Comparison of ENCODE assay signal across 28 cellular contexts in the genomic region with DNA sequence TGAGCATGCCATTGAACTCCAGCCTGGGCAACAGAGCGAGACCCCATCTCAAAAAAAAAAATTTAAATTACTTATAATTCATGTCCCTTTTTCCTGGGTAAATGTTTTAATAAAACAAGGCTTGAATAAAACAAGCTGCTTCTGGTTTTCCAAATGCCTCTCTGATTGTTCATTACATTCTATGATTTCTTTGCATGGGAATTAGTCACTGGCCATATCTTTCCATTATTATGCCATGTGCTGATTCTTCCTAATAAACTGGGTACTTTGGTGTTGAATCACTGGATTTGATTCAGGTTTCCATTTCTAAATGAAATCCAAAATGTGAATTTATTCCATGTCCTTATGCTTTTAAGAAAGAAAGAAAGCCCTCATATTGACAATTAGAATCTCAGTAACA. TPM values are rescaled to one million over a fixed set of nuclear protein-coding genes. Genes with fewer than 3 reads are reported as not detected.
DNase-seq lines count a peak whose midpoint lies in the region; ATAC-seq, FAIRE-seq and TF ChIP-seq lines count a peak whose summit lies in the region.
"Had no signal": no experiment of that assay in that cellular context is flagged by ENCODE, and none has a peak within 500 bp of the region (broad histone marks: within the 10 kb centered on the region; RNA-seq: fewer than 3 reads in every experiment).

No MANE protein-coding gene starts in this region.

- H3K79me2 ChIP-seq in keratinocyte (ENCODE audit: control insufficient read depth, insufficient read depth, low read length) = no peaks in the 10 kb centered on the region

- H3K9me3 Mint-ChIP-seq in activated T-cell treated with anti-CD3 and anti-CD28 coated beads, Interleukin-2, amount 50 U/mL, for 24 hours = no peaks in the 10 kb centered on the region
- H3K9me3 Mint-ChIP-seq: activated naive CD4-positive, alpha-beta T cell treated with anti-CD3 and anti-CD28 coated beads, Interleukin-2, amount 10 ng/mL, durations not matched to agents 7 days and 5 days; type B pancreatic cell had no signal

- no peak for FAIRE-seq in keratinocyte (lab: Jason Lieb, UNC)
- FAIRE-seq: A549, GM12892 had no signal

- no peaks in the 10 kb centered on the region for H3K4me1 ChIP-seq in keratinocyte (ENCODE audit: control insufficient read depth, extremely low read depth, insufficient read depth, low read length)
- H3K4me1 ChIP-seq: A549, HAP-1, sigmoid colon had no signal

- no peaks in the 10 kb centered on the region for H3K27me3 Mint-ChIP-seq in activated T-cell treated with anti-CD3 and anti-CD28 coated beads, Interleukin-2, amount 50 U/mL, for 24 hours
- H3K27me3 Mint-ChIP-seq: activated CD4-positive, alpha-beta T cell treated with anti-CD3 and anti-CD28 coated beads, Interleukin-2, amount 10 ng/mL, durations not matched to agents 7 days and 5 days; activated naive CD4-positive, alpha-beta T cell treated with anti-CD3 and anti-CD28 coated beads, Interleukin-2, amount 10 ng/mL, durations not matched to agents 7 days and 5 days; IgD-negative memory B cell; progenitor cell of endocrine pancreas; type B pancreatic cell had no signal

- ATAC-seq in HG02642 (IDR thresholded peaks at IDR 0.05; ENCODE audit: poor library complexity, unreplicated experiment) = no peak
- ATAC-seq in GM19035 (IDR thresholded peaks at IDR 0.05; ENCODE audit: unreplicated experiment) = no peak
- ATAC-seq: A549 had no signal

- H3K36me3 Mint-ChIP-seq in activated T-cell treated with anti-CD3 and anti-CD28 coated beads, Interleukin-2, amount 50 U/mL, for 24 hours (ENCODE audit: low read depth) = no peaks in the 10 kb centered on the region
- H3K36me3 Mint-ChIP-seq: activated naive CD4-positive, alpha-beta T cell treated with anti-CD3 and anti-CD28 coated beads, Interleukin-2, amount 10 ng/mL, durations not matched to agents 7 days and 5 days; type B pancreatic cell had no signal

- TF ChIP-seq CTCF in AG10803 (conservative IDR thresholded peaks at IDR 0.05; ENCODE audit: low read length) = no peak
- TF ChIP-seq CTCF in epithelial cell of esophagus (IDR thresholded peaks at IDR 0.05; ENCODE audit: insufficient read depth, low read depth, low read length, missing control alignments) = no peak
- TF ChIP-seq CTCF in keratinocyte (optimal IDR thresholded peaks at IDR 0.05 in 1 of 3, IDR thresholded peaks at IDR 0.05 in 1 of 3, conservative IDR thresholded peaks at IDR 0.05 in 1 of 3; ENCODE audit: extremely low read depth in 1 of 3, insufficient read depth in 2 of 3, low read length in 3 of 3) = no peak
- TF ChIP-seq CTCF in GM13976 (IDR thresholded peaks at IDR 0.05; ENCODE audit: borderline replicate concordance, control extremely low read depth, extremely low read depth, insufficient read depth, missing control alignments) = no peak

- H3K9ac ChIP-seq in keratinocyte (ENCODE audit: control insufficient read depth, extremely low read depth, insufficient read depth, low read length) = no peak overlapping the region

- H3K4me1 Mint-ChIP-seq in activated T-cell treated with anti-CD3 and anti-CD28 coated beads, Interleukin-2, amount 50 U/mL, for 24 hours (ENCODE audit: low read depth) = no peaks in the 10 kb centered on the region
- H3K4me1 Mint-ChIP-seq: activated CD4-positive, alpha-beta T cell treated with anti-CD3 and anti-CD28 coated beads, Interleukin-2, amount 10 ng/mL, durations not matched to agents 7 days and 5 days; activated naive CD4-positive, alpha-beta T cell treated with anti-CD3 and anti-CD28 coated beads, Interleukin-2, amount 10 ng/mL, durations not matched to agents 7 days and 5 days; IgD-negative memory B cell had no signal

- in situ Hi-C loops in GM13976 (cut with MboI; ENCODE audit: low sequenced_read_pairs, unreplicated experiment) = no loop called here

- no peaks in the 10 kb centered on the region for H4K20me1 ChIP-seq in keratinocyte (ENCODE audit: control insufficient read depth, extremely low read depth, insufficient read depth, low read length)

- H3K9me1 ChIP-seq in keratinocyte (ENCODE audit: control insufficient read depth, extremely low read depth, insufficient read depth, low read length) = no peaks in the 10 kb centered on the region

- dilution Hi-C loops in keratinocyte (cut with MboI; ENCODE audit: extremely low pct_ligation_motif_present, low sequenced_read_pairs) = no loop called here

- peak; percentile 62 for DNase-seq in AG10803 (ENCODE audit: low read depth)
- DNase-seq in LHCN-M2 (ENCODE audit: low read depth) = peak; percentile 30
- peak; percentile 64 for DNase-seq in epithelial cell of esophagus (ENCODE audit: low read depth)
- DNase-seq in keratinocyte (ENCODE audit: low read depth, low spot score) = peak; percentile 2
- no peak for DNase-seq in activated T-cell treated with anti-CD3 and anti-CD28 coated beads, Interleukin-2, amount 50 U/mL, for 24 hours
- DNase-seq in GM13976 (ENCODE audit: low spot score) = no peak
- DNase-seq: activated CD4-positive, alpha-beta T cell treated with anti-CD3 and anti-CD28 coated beads, Interleukin-2, amount 10 ng/mL, durations not matched to agents 7 days and 5 days; activated naive CD4-positive, alpha-beta T cell treated with anti-CD3 and anti-CD28 coated beads, Interleukin-2, amount 10 ng/mL, durations not matched to agents 7 days and 5 days; C1 segment of cervical spinal cord; Calu3; cerebellar nuclear complex; DND-41; NCI-H1105; NCI-H1930; sigmoid colon; stimulated activated CD8-positive, alpha-beta memory T cell treated with anti-CD3 and anti-CD28 coated beads, Interleukin-4, amount 100 ng/mL, for 48 hours; WERI-Rb-1 had no signal

- no peak overlapping the region for H3K4me3 ChIP-seq in AG10803 (ENCODE audit: low read length)
- H3K4me3 ChIP-seq in epithelial cell of esophagus (ENCODE audit: low read length) = no peak overlapping the region
- no peak overlapping the region for H3K4me3 ChIP-seq in keratinocyte (ENCODE audit: control insufficient read depth in 2 of 3, extremely low read depth in 1 of 3, insufficient read depth in 2 of 3, low read depth in 1 of 3, low read length in 3 of 3)
- H3K4me3 ChIP-seq: A549, HAP-1, sigmoid colon had no signal

- H3K9me3 ChIP-seq in keratinocyte (ENCODE audit: control insufficient read depth, low read depth, low read length) = peaks cover 2% of the 10 kb centered on the region
- H3K9me3 ChIP-seq: A549, HAP-1 had no signal

- no peaks in the 10 kb centered on the region for H3K36me3 ChIP-seq in keratinocyte (ENCODE audit: control insufficient read depth in 2 of 2, extremely low read depth in 1 of 2, insufficient read depth in 2 of 2, low read length in 2 of 2)
- H3K36me3 ChIP-seq: HAP-1, sigmoid colon, WERI-Rb-1 had no signal

- no peaks in the 10 kb centered on the region for H3K27me3 ChIP-seq in keratinocyte (ENCODE audit: control insufficient read depth, extremely low read depth, insufficient read depth, low read length)
- H3K27me3 ChIP-seq: sigmoid colon had no signal

- no peak overlapping the region for H3K4me3 Mint-ChIP-seq in activated T-cell treated with anti-CD3 and anti-CD28 coated beads, Interleukin-2, amount 50 U/mL, for 24 hours
- H3K4me3 Mint-ChIP-seq: activated CD4-positive, alpha-beta T cell treated with anti-CD3 and anti-CD28 coated beads, Interleukin-2, amount 10 ng/mL, durations not matched to agents 7 days and 5 days; activated naive CD4-positive, alpha-beta T cell treated with anti-CD3 and anti-CD28 coated beads, Interleukin-2, amount 10 ng/mL, durations not matched to agents 7 days and 5 days; activated T-helper 1 cell treated with anti-CD3 and anti-CD28 coated beads, Interleukin-12 subunit alpha, Interleukin-12 subunit beta, Interleukin-2, Interleukin-4 antibody, amounts not matched to agents 30 ng/mL and 10 ng/mL and 1 ng/mL, durations not matched to agents 14 hours and 24 hours and 36 hours; IgD-negative memory B cell; T-helper 2 cell treated with Interferon-gamma antibody and Interleukin-4, amounts not matched to agents 5 μg/mL and 100 μg/mL, for 36 hours; type B pancreatic cell had no signal

- H2AFZ ChIP-seq in keratinocyte (ENCODE audit: control insufficient read depth, low read length) = no peak overlapping the region

- H3K27ac ChIP-seq in keratinocyte (ENCODE audit: control insufficient read depth, insufficient read depth, low read length) = no peak overlapping the region
- H3K27ac ChIP-seq: A549, sigmoid colon, WERI-Rb-1 had no signal

- H3K4me2 ChIP-seq in keratinocyte (ENCODE audit: control insufficient read depth, extremely low read depth, insufficient read depth, low read depth, low read length) = no peak overlapping the region
- H3K4me2 ChIP-seq: A549 had no signal

- H3K27ac Mint-ChIP-seq in activated T-cell treated with anti-CD3 and anti-CD28 coated beads, Interleukin-2, amount 50 U/mL, for 24 hours = no peak overlapping the region
- H3K27ac Mint-ChIP-seq: activated CD4-positive, alpha-beta T cell treated with anti-CD3 and anti-CD28 coated beads, Interleukin-2, amount 10 ng/mL, durations not matched to agents 7 days and 5 days; activated naive CD4-positive, alpha-beta T cell treated with anti-CD3 and anti-CD28 coated beads, Interleukin-2, amount 10 ng/mL, durations not matched to agents 7 days and 5 days; activated T-helper 1 cell treated with anti-CD3 and anti-CD28 coated beads, Interleukin-12 subunit alpha, Interleukin-12 subunit beta, Interleukin-2, Interleukin-4 antibody, amounts not matched to agents 30 ng/mL and 10 ng/mL and 1 ng/mL, durations not matched to agents 14 hours and 24 hours and 36 hours; IgD-negative memory B cell; progenitor cell of endocrine pancreas; T-helper 2 cell treated with Interferon-gamma antibody and Interleukin-4, amounts not matched to agents 5 μg/mL and 100 μg/mL, for 36 hours; type B pancreatic cell had no signal

RNA-seq across cellular contexts. Expression of gene ZNF215, which starts 42.6 kb away (rescaled TPM):
- total RNA-seq in LHCN-M2 (2014; rRNA removed) = 1.4 and 1.5 TPM in 2 replicates
- 0.51 TPM for polyA plus RNA-seq in LHCN-M2 (2012)
- 3.3 to 6.1 TPM (median 5.3 TPM) in 3 replicates for polyA plus RNA-seq in keratinocyte
- 2.8 TPM for polyA plus RNA-seq in keratinocyte (2011; ENCODE audit: low read depth)
- polyA plus RNA-seq in keratinocyte (2011; cell fraction: cytosol; rRNA removed) = 2.3 and 3.7 TPM in 2 replicates
- 9.4 and 12.0 TPM in 2 replicates for polyA plus RNA-seq in keratinocyte (2011; cell fraction: nucleus; rRNA removed)
- polyA plus RNA-seq in keratinocyte (2012; ENCODE audit: low replicate concordance) = 1.9 and 3.4 TPM in 2 replicates
- polyA minus RNA-seq in keratinocyte = 5.4 to 10.3 TPM (median 6.1 TPM) in 3 replicates
- polyA minus RNA-seq in keratinocyte (2011; cell fraction: cytosol; rRNA and poly(A)+ RNA removed) = 2.5 TPM
- polyA minus RNA-seq in keratinocyte (2011; cell fraction: nucleus; rRNA and poly(A)+ RNA removed) = 8.4 and 11.8 TPM in 2 replicates

RNA-seq across cellular contexts. Expression of gene OR2D3, which starts 48.0 kb away (rescaled TPM):
- not detected in 2 replicates for total RNA-seq in LHCN-M2 (2014; rRNA removed)
- not detected for polyA plus RNA-seq in LHCN-M2 (2012)
- polyA plus RNA-seq in keratinocyte = not detected in 3 replicates
- polyA plus RNA-seq in keratinocyte (2011; ENCODE audit: low read depth) = not detected
- not detected in 2 replicates for polyA plus RNA-seq in keratinocyte (2011; cell fraction: cytosol; rRNA removed)
- not detected in 2 replicates for polyA plus RNA-seq in keratinocyte (2011; cell fraction: nucleus; rRNA removed)
- not detected in 2 replicates for polyA plus RNA-seq in keratinocyte (2012; ENCODE audit: low replicate concordance)
- not detected in 3 replicates for polyA minus RNA-seq in keratinocyte
- not detected for polyA minus RNA-seq in keratinocyte (2011; cell fraction: cytosol; rRNA and poly(A)+ RNA removed)
- polyA minus RNA-seq in keratinocyte (2011; cell fraction: nucleus; rRNA and poly(A)+ RNA removed) = not detected in 2 replicates
- total RNA-seq: activated CD4-positive, alpha-beta T cell treated with anti-CD3 and anti-CD28 coated beads, Interleukin-2, amount 10 ng/mL, durations not matched to agents 7 days and 5 days; activated T-helper 1 cell treated with anti-CD3 and anti-CD28 coated beads, Interleukin-12 subunit alpha, Interleukin-12 subunit beta, Interleukin-2, Interleukin-4 antibody, amounts not matched to agents 30 ng/mL and 10 ng/mL and 1 ng/mL, durations not matched to agents 14 hours and 24 hours and 36 hours; Calu3; lung microvascular endothelial cell; progenitor cell of endocrine pancreas; sigmoid colon had no signal
- polyA plus RNA-seq: A549, IgD-negative memory B cell, sigmoid colon had no signal

RNA-seq across cellular contexts. Expression of gene ZNF214, which starts 51.3 kb away (rescaled TPM):
- total RNA-seq in LHCN-M2 (2014; rRNA removed) = 1.1 and 1.5 TPM in 2 replicates
- polyA plus RNA-seq in LHCN-M2 (2012) = 0.43 TPM
- polyA plus RNA-seq in keratinocyte = 0.89 to 1.1 TPM (median 0.95 TPM) in 3 replicates
- 0.52 TPM for polyA plus RNA-seq in keratinocyte (2011; ENCODE audit: low read depth)
- 0.36 and 0.68 TPM in 2 replicates for polyA plus RNA-seq in keratinocyte (2011; cell fraction: cytosol; rRNA removed)
- 1.00 and 1.8 TPM in 2 replicates for polyA plus RNA-seq in keratinocyte (2011; cell fraction: nucleus; rRNA removed)
- polyA plus RNA-seq in keratinocyte (2012; ENCODE audit: low replicate concordance) = 0.48 and 0.76 TPM in 2 replicates
- 0.77 to 1.1 TPM in 2 of 3 replicates, not detected in the other for polyA minus RNA-seq in keratinocyte
- 2.5 TPM for polyA minus RNA-seq in keratinocyte (2011; cell fraction: cytosol; rRNA and poly(A)+ RNA removed)
- 2.1 and 3.4 TPM in 2 replicates for polyA minus RNA-seq in keratinocyte (2011; cell fraction: nucleus; rRNA and poly(A)+ RNA removed)
- total RNA-seq: activated CD4-positive, alpha-beta T cell treated with anti-CD3 and anti-CD28 coated beads, Interleukin-2, amount 10 ng/mL, durations not matched to agents 7 days and 5 days; activated T-helper 1 cell treated with anti-CD3 and anti-CD28 coated beads, Interleukin-12 subunit alpha, Interleukin-12 subunit beta, Interleukin-2, Interleukin-4 antibody, amounts not matched to agents 30 ng/mL and 10 ng/mL and 1 ng/mL, durations not matched to agents 14 hours and 24 hours and 36 hours had no signal
- polyA plus RNA-seq: IgD-negative memory B cell had no signal

RNA-seq across cellular contexts. Expression of gene NLRP14, which starts 51.5 kb away (rescaled TPM):
- not detected in 2 replicates for total RNA-seq in LHCN-M2 (2014; rRNA removed)
- not detected for polyA plus RNA-seq in LHCN-M2 (2012)
- polyA plus RNA-seq in keratinocyte = 0.03 TPM in 2 of 3 replicates, not detected in the other
- polyA plus RNA-seq in keratinocyte (2011; ENCODE audit: low read depth) = not detected
- polyA plus RNA-seq in keratinocyte (2011; cell fraction: cytosol; rRNA removed) = 0.01 and 0.04 TPM in 2 replicates
- polyA plus RNA-seq in keratinocyte (2011; cell fraction: nucleus; rRNA removed) = 0.11 and 0.12 TPM in 2 replicates
- polyA plus RNA-seq in keratinocyte (2012; ENCODE audit: low replicate concordance) = not detected in 2 replicates
- polyA minus RNA-seq in keratinocyte = 0.07 to 0.26 TPM in 2 of 3 replicates, not detected in the other
- not detected for polyA minus RNA-seq in keratinocyte (2011; cell fraction: cytosol; rRNA and poly(A)+ RNA removed)
- polyA minus RNA-seq in keratinocyte (2011; cell fraction: nucleus; rRNA and poly(A)+ RNA removed) = 0.78 TPM in 1 of 2 replicates, not detected in the other
- total RNA-seq: Calu3, lung microvascular endothelial cell had no signal
- polyA plus RNA-seq: IgD-negative memory B cell had no signal

Comparison
In these comparisons a context has a peak if more than half of its experiments do, and no peak if none do; other contexts are left out.
1. DNase-seq: peak in AG10803 (single experiment), LHCN-M2 (single experiment), epithelial cell of esophagus (single experiment) and keratinocyte (single experiment); none in activated T-cell treated with anti-CD3 and anti-CD28 coated beads, Interleukin-2, amount 50 U/mL, for 24 hours (single experiment) and GM13976 (single experiment).